1 cellular context compared by ENCODE assay signal in the genomic region with DNA sequence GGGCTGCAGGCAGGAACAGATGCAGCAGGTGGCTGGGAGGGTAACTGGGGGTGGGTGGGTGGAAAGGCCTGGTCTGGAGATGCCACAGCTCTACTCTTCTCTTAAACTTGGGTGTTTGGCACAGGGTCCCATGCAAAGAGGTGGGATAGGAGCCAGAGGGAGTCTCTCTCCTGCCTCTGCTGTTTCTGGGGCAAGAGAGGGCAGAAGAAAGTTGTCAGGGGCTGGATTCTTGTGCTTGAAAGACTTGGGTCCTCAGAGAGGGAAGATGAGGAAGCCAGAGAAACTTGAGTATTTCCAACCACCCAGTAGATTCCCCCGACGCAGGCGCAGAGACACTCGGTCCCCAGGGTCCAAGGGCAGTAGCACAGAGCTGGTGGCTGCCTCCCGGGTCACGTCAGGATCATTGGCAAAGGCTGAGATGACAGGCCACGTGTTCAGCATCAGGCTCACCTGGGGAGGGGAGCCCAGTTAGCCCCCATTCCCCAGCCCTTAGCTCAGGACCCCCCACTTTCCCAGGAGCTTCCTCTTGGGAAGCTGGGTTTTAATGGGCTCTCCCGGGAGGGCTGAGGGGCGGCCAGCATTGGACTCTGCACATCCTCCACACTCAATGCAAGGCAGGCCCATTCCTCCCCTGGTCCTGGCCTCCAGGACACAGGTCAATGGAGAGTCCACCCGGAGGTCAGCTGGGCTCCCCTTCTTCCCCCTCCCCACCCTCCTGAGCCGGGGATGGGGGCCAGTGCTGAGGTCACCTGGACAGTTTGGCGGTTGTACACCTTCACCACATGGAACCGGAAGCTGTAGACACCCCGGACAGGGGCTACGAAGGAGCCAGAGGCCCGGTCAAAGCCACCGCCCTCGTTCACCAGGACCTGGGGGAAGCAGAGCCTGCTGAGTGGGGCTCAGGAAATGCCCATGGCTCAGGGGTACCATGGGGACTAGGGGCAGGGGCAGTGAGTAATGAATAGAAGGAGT.
TF ChIP-seq lines count a peak whose summit lies in the region.

No MANE protein-coding gene starts in this region.

TF ChIP-seq in HepG2, 621 proteins besides CTCF, POLR2A, EP300 and RAD21 (continued from another document and continues in another):
- TF ChIP-seq, protein P1, sequence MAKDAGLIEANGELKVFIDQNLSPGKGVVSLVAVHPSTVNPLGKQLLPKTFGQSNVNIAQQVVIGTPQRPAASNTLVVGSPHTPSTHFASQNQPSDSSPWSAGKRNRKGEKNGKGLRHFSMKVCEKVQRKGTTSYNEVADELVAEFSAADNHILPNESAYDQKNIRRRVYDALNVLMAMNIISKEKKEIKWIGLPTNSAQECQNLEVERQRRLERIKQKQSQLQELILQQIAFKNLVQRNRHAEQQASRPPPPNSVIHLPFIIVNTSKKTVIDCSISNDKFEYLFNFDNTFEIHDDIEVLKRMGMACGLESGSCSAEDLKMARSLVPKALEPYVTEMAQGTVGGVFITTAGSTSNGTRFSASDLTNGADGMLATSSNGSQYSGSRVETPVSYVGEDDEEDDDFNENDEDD (CRISPR knock-in tag; IDR thresholded peaks at IDR 0.05; ENCODE audit: borderline replicate concordance) = peak; percentile 27; the same call in 1 of the 2 replicates
- TF ChIP-seq YEATS4 (CRISPR knock-in tag; IDR thresholded peaks at IDR 0.05; ENCODE audit: borderline replicate concordance) = 0 out of 2 replicates have a peak, but pooled peaks have one; percentile 41
- peak; percentile 19; the same call in 1 of the 2 replicates for TF ChIP-seq STAT5B (CRISPR knock-in tag; IDR thresholded peaks at IDR 0.05)
- TF ChIP-seq MEF2D (CRISPR knock-in tag; IDR thresholded peaks at IDR 0.05) = peak; percentile 78; the same call in 1 of the 2 replicates
- TF ChIP-seq HIC2 (CRISPR knock-in tag; IDR thresholded peaks at IDR 0.05; ENCODE audit: low read depth) = no peak
- peak; percentile 17; the same call in 1 of the 2 replicates for TF ChIP-seq IKZF5 (CRISPR knock-in tag; IDR thresholded peaks at IDR 0.05)
- 0 out of 2 replicates have a peak, but pooled peaks have one; percentile 30 for TF ChIP-seq KDM1A (CRISPR knock-in tag; IDR thresholded peaks at IDR 0.05)
- TF ChIP-seq RNF2 (conservative IDR thresholded peaks at IDR 0.05; ENCODE audit: low read depth) = peak; percentile 66; the same call in 1 of the 2 replicates
- TF ChIP-seq DMAP1 (CRISPR knock-in tag; IDR thresholded peaks at IDR 0.05) = peak; percentile 42
- TF ChIP-seq MTF2 (CRISPR knock-in tag; IDR thresholded peaks at IDR 0.05; ENCODE audit: borderline replicate concordance) = peak; percentile 18; the same call in 1 of the 2 replicates
- peak; percentile 54; the same call in 1 of the 2 replicates for TF ChIP-seq ZNF232 (CRISPR knock-in tag; IDR thresholded peaks at IDR 0.05; ENCODE audit: borderline replicate concordance)
- peak; percentile 25; the same call in 1 of the 2 replicates for TF ChIP-seq SAP130 (CRISPR knock-in tag; IDR thresholded peaks at IDR 0.05; ENCODE audit: low read depth)
- TF ChIP-seq RXRB (CRISPR knock-in tag; IDR thresholded peaks at IDR 0.05; ENCODE audit: borderline replicate concordance) = peak; percentile 53
- TF ChIP-seq MXI1 (IDR thresholded peaks at IDR 0.05; ENCODE audit: borderline replicate concordance, low read depth, low read length) = 0 out of 3 replicates have a peak, but pooled peaks have one; percentile 42
- peak; percentile 64; the same call in 1 of the 2 replicates for TF ChIP-seq ZBTB4 (CRISPR knock-in tag; IDR thresholded peaks at IDR 0.05; ENCODE audit: borderline replicate concordance)
- peak; percentile 33; the same call in 1 of the 2 replicates for TF ChIP-seq HINFP (CRISPR knock-in tag; IDR thresholded peaks at IDR 0.05; ENCODE audit: low read depth)
- peak; percentile 39 for TF ChIP-seq CBX1 (IDR thresholded peaks at IDR 0.05; ENCODE audit: low read depth)
- 0 out of 2 replicates have a peak, but pooled peaks have one; percentile 13 for TF ChIP-seq ZMAT3 (CRISPR knock-in tag; conservative IDR thresholded peaks at IDR 0.05)
- 0 out of 2 replicates have a peak, but pooled peaks have one; percentile 54 for TF ChIP-seq ETV5 (CRISPR knock-in tag; IDR thresholded peaks at IDR 0.05; ENCODE audit: borderline replicate concordance)
- peak; percentile 99 for TF ChIP-seq SMAD1 (CRISPR knock-in tag; IDR thresholded peaks at IDR 0.05; ENCODE audit: borderline replicate concordance, low read depth)
- TF ChIP-seq, protein P2, sequence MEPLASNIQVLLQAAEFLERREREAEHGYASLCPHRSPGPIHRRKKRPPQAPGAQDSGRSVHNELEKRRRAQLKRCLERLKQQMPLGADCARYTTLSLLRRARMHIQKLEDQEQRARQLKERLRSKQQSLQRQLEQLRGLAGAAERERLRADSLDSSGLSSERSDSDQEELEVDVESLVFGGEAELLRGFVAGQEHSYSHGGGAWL (CRISPR knock-in tag; IDR thresholded peaks at IDR 0.05) = peak; percentile 78
- 0 out of 2 replicates have a peak, but pooled peaks have one; percentile 12 for TF ChIP-seq RBFOX2 (IDR thresholded peaks at IDR 0.05; ENCODE audit: low read depth, low read length)
- TF ChIP-seq ZMYM3 (CRISPR knock-in tag; IDR thresholded peaks at IDR 0.05) = peak; percentile 57
- 0 out of 2 replicates have a peak, but pooled peaks have one; percentile 23 for TF ChIP-seq GZF1 (CRISPR knock-in tag; IDR thresholded peaks at IDR 0.05)
- TF ChIP-seq, protein P3, sequence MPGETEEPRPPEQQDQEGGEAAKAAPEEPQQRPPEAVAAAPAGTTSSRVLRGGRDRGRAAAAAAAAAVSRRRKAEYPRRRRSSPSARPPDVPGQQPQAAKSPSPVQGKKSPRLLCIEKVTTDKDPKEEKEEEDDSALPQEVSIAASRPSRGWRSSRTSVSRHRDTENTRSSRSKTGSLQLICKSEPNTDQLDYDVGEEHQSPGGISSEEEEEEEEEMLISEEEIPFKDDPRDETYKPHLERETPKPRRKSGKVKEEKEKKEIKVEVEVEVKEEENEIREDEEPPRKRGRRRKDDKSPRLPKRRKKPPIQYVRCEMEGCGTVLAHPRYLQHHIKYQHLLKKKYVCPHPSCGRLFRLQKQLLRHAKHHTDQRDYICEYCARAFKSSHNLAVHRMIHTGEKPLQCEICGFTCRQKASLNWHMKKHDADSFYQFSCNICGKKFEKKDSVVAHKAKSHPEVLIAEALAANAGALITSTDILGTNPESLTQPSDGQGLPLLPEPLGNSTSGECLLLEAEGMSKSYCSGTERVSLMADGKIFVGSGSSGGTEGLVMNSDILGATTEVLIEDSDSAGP (CRISPR knock-in tag; IDR thresholded peaks at IDR 0.05; ENCODE audit: borderline replicate concordance) = no peak
- TF ChIP-seq CSRNP1 (CRISPR knock-in tag; IDR thresholded peaks at IDR 0.05) = peak; percentile 20; the same call in 1 of the 2 replicates
- peak; percentile 2; the same call in 1 of the 2 replicates for TF ChIP-seq ZNF331 (CRISPR knock-in tag; IDR thresholded peaks at IDR 0.05)
- no peak for TF ChIP-seq ZNF839 (CRISPR knock-in tag; IDR thresholded peaks at IDR 0.05; ENCODE audit: borderline replicate concordance)
- 0 out of 2 replicates have a peak, but pooled peaks have one; percentile 24 for TF ChIP-seq TOPORS (CRISPR knock-in tag; IDR thresholded peaks at IDR 0.05)
- TF ChIP-seq ATF6 (CRISPR knock-in tag; conservative IDR thresholded peaks at IDR 0.05) = 0 out of 2 replicates have a peak, but pooled peaks have one; percentile 67
- no peak for TF ChIP-seq ZNF709 (CRISPR knock-in tag; IDR thresholded peaks at IDR 0.05)
- TF ChIP-seq, protein P4, sequence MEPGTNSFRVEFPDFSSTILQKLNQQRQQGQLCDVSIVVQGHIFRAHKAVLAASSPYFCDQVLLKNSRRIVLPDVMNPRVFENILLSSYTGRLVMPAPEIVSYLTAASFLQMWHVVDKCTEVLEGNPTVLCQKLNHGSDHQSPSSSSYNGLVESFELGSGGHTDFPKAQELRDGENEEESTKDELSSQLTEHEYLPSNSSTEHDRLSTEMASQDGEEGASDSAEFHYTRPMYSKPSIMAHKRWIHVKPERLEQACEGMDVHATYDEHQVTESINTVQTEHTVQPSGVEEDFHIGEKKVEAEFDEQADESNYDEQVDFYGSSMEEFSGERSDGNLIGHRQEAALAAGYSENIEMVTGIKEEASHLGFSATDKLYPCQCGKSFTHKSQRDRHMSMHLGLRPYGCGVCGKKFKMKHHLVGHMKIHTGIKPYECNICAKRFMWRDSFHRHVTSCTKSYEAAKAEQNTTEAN (CRISPR knock-in tag; conservative IDR thresholded peaks at IDR 0.05) = no peak
- TF ChIP-seq YEATS2 (CRISPR knock-in tag; IDR thresholded peaks at IDR 0.05; ENCODE audit: borderline replicate concordance) = no peak; the same call in 1 of the 2 replicates
- no peak for TF ChIP-seq TCF12 (IDR thresholded peaks at IDR 0.05)
- no peak for TF ChIP-seq TCF12 (CRISPR knock-in tag; IDR thresholded peaks at IDR 0.05)
- peak; percentile 15; the same call in 1 of the 2 replicates for TF ChIP-seq ZNF263 (CRISPR knock-in tag; IDR thresholded peaks at IDR 0.05)
- TF ChIP-seq PAWR (CRISPR knock-in tag; IDR thresholded peaks at IDR 0.05; ENCODE audit: borderline replicate concordance) = 0 out of 2 replicates have a peak, but pooled peaks have one; percentile 2
